Comparison of ENCODE assay signal across 25 cellular contexts in the genomic region with DNA sequence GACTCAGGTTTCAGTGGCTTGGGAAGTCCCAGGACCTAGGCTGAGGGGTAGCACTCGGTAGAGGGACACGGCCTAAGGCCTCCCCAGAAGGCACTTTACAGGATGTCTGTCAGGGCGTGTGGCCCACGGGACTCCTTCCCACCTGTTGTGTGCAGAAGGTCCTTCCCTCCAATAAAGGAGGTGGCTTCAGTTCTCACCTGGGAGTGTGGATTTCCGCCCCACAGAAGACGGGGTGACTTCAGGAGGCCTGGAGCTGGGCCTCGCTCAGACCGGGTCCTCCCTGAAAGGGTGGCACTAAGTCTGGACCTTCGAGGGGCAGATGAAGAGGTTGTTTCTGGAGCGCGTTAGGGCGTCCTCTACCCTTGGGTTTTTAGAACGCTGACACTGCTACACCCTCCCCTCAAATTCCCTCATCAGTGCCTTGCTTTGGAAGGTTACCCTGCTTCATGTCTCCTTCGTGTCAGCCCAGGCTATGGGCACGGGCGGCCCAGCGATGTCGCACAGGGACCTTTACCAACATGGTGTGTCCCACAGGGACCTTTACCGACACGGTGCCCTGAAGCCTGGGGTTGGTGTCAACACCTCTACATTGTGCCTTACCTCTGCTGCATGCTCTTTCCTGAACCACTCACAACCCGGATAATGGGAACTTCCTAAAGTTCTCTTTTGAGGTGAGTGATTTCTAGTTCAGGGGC. TPM values are rescaled to one million over a fixed set of nuclear protein-coding genes. Genes with fewer than 3 reads are reported as not detected.
DNase-seq lines count a peak whose midpoint lies in the region; ATAC-seq, FAIRE-seq and TF ChIP-seq lines count a peak whose summit lies in the region.
"Had no signal": no experiment of that assay in that cellular context is flagged by ENCODE, and none has a peak within 500 bp of the region (broad histone marks: within the 10 kb centered on the region; RNA-seq: fewer than 3 reads in every experiment).

No MANE protein-coding gene starts in this region.

- H3K27me3 Mint-ChIP-seq in CD14-positive monocyte (ENCODE audit: low read depth in 3 of 3): peaks cover 31 to 43% (median 35%) of the 10 kb centered on the region in 3 donors
- peaks cover 46 to 55% of the 10 kb centered on the region in 2 donors for H3K27me3 Mint-ChIP-seq in natural killer cell treated with Interleukin-12 subunit alpha and Interleukin-12 subunit beta and Interleukin-15 and Interleukin-18, amount 100 ng/mL, for 72 hours

- H3K4me3 Mint-ChIP-seq in CD14-positive monocyte: no peak overlapping the region
- H3K4me3 Mint-ChIP-seq in natural killer cell treated with Interleukin-12 subunit alpha and Interleukin-12 subunit beta and Interleukin-15 and Interleukin-18, amount 100 ng/mL, for 72 hours: no peak overlapping the region
- H3K4me3 Mint-ChIP-seq: B cell; CD4-positive, alpha-beta T cell; GM23338; H9 had no signal

- H3K4me3 ChIP-seq in spleen: no peak overlapping the region
- H3K4me3 ChIP-seq: BLaER1, GM23338 had no signal

- no peak overlapping the region for H3K27ac ChIP-seq in spleen
- H3K27ac ChIP-seq: 22Rv1, BLaER1, C4-2B had no signal

- no peak overlapping the region for H3K27ac Mint-ChIP-seq in CD14-positive monocyte
- H3K27ac Mint-ChIP-seq in natural killer cell treated with Interleukin-12 subunit alpha and Interleukin-12 subunit beta and Interleukin-15 and Interleukin-18, amount 100 ng/mL, for 72 hours: no peak overlapping the region
- H3K27ac Mint-ChIP-seq: B cell; CD4-positive, alpha-beta T cell; GM23338; H9 had no signal

- ATAC-seq in esophagus mucosa (peak; percentile 14), HG02981 (IDR thresholded peaks at IDR 0.05; ENCODE audit: unreplicated experiment) (no peak)
- ATAC-seq in natural killer cell treated with Interleukin-12 subunit alpha and Interleukin-12 subunit beta and Interleukin-15 and Interleukin-18, amount 100 ng/mL, for 72 hours: no peak
- ATAC-seq: GM23338, HCT116 had no signal

- WGBS in spleen, 5 donors: 85 to 93% (median 90%) methylated on average over 18 to 21 of the region's 21 CpGs

- peaks cover 0 to 16% (median 9%) of the 10 kb centered on the region in 6 donors for H3K4me1 ChIP-seq in spleen

- TF ChIP-seq CTCF in CD14-positive monocyte (IDR thresholded peaks at IDR 0.05) (no peak), spleen (IDR thresholded peaks at IDR 0.05 in 8 of 11, conservative IDR thresholded peaks at IDR 0.05 in 3 of 11) (no peak)

- no peaks in the 10 kb centered on the region for H3K9me3 ChIP-seq in spleen
- H3K9me3 ChIP-seq: BLaER1 had no signal

- no peak for TF ChIP-seq POLR2A in spleen (IDR thresholded peaks at IDR 0.05)
- TF ChIP-seq POLR2A in GM12891 (IDR thresholded peaks at IDR 0.05; ENCODE audit: low read depth, low read length): no peak

- no peaks in the 10 kb centered on the region for H3K36me3 ChIP-seq in spleen
- H3K36me3 ChIP-seq: BLaER1 had no signal

- peak; percentile 9 for DNase-seq in CD14-positive monocyte (ENCODE audit: low spot score)
- peak; percentile 59 for DNase-seq in natural killer cell treated with Interleukin-12 subunit alpha and Interleukin-12 subunit beta and Interleukin-15 and Interleukin-18, amount 100 ng/mL, for 72 hours (ENCODE audit: low spot score)
- peak; percentile 50 for DNase-seq in spleen
- no peak for DNase-seq in SHP77 treated with DMSO at 0.1 percent for 48 hours (lab: John Stamatoyannopoulos, UW)
- no peak for DNase-seq in GM12891 (ENCODE audit: insufficient read length, low spot score)
- DNase-seq: Calu3; CD4-positive, alpha-beta T cell; COR-L47; DMS53; DMS79 treated with DMSO at 0.1 percent for 48 hours; GF-D8; H9 had no signal

- peaks cover 30 to 56% of the 10 kb centered on the region in 2 donors for H3K36me3 Mint-ChIP-seq in CD14-positive monocyte
- no peaks in the 10 kb centered on the region for H3K36me3 Mint-ChIP-seq in natural killer cell treated with Interleukin-12 subunit alpha and Interleukin-12 subunit beta and Interleukin-15 and Interleukin-18, amount 100 ng/mL, for 72 hours

- H3K9me3 Mint-ChIP-seq in CD14-positive monocyte: peaks cover 0 to 5% (median under 1%) of the 10 kb centered on the region in 7 donors
- no peaks in the 10 kb centered on the region for H3K9me3 Mint-ChIP-seq in natural killer cell treated with Interleukin-12 subunit alpha and Interleukin-12 subunit beta and Interleukin-15 and Interleukin-18, amount 100 ng/mL, for 72 hours
- H3K9me3 Mint-ChIP-seq: CD4-positive, alpha-beta T cell; H9 had no signal

- intact Hi-C loops in CD14-positive monocyte (cut with micrococcal nuclease) (no loop called here), spleen (cut with DNase I; ENCODE audit: low total_unique reads) (no loop called here)

- no peak for FAIRE-seq in GM12891 (lab: Jason Lieb, UNC)
- FAIRE-seq: A204.1, GM19239 had no signal

- H3K27me3 ChIP-seq in spleen (replicated peaks in 1 of 7): peaks cover 0 to 82% (median 24%) of the 10 kb centered on the region in 7 donors
- H3K27me3 ChIP-seq: BLaER1 had no signal

- peaks cover 19% of the 10 kb centered on the region for H3K4me1 Mint-ChIP-seq in CD14-positive monocyte
- H3K4me1 Mint-ChIP-seq in natural killer cell treated with Interleukin-12 subunit alpha and Interleukin-12 subunit beta and Interleukin-15 and Interleukin-18, amount 100 ng/mL, for 72 hours (ENCODE audit: low read depth in 2 of 2): peaks cover 2 to 6% of the 10 kb centered on the region in 2 donors
- H3K4me1 Mint-ChIP-seq: B cell had no signal

TF ChIP-seq in GM12891, 5 proteins besides CTCF, POLR2A, EP300 and RAD21:
- no peak for TF ChIP-seq SPI1 (IDR thresholded peaks at IDR 0.05; ENCODE audit: low read depth, low read length)
- TF ChIP-seq POLR2AphosphoS5 (IDR thresholded peaks at IDR 0.05; ENCODE audit: low read depth, low read length): no peak
- no peak for TF ChIP-seq POU2F2 (IDR thresholded peaks at IDR 0.05; ENCODE audit: low read depth, low read length)
- no peak for TF ChIP-seq TAF1 (IDR thresholded peaks at IDR 0.05; ENCODE audit: low read depth, low read length)
- no peak for TF ChIP-seq PAX5 (IDR thresholded peaks at IDR 0.05; ENCODE audit: insufficient read depth, low read length, severe bottlenecking)

RNA-seq across cellular contexts. Expression of a gene that starts 7.1 kb away (rescaled TPM):
- polyA plus RNA-seq in CD14-positive monocyte (1 to 10 TPM; 5.7 to 8.0 TPM), spleen (1 to 10 TPM in 1 of 3 donors, under 1 TPM in 2; 0.35 to 1.2 (median 0.50) TPM)
- total RNA-seq in esophagus mucosa (0.12 TPM), spleen (1 to 10 TPM in 6 of 7 donors, under 1 TPM in 1; 0.91 to 3.1 (median 2.7) TPM)
- total RNA-seq in natural killer cell treated with Interleukin-12 subunit alpha and Interleukin-12 subunit beta and Interleukin-15 and Interleukin-18, amount 100 ng/mL, for 72 hours: under 1 TPM in 1 of 2 donors, not detected in 1; 0.11 TPM
- polyA plus RNA-seq in GM12891 (2012; ENCODE audit: low read depth, missing spikeins): 0.49 TPM
- total RNA-seq: B cell; CD4-positive, alpha-beta T cell; G401 had no signal
- polyA plus RNA-seq: GM23338 had no signal

RNA-seq across cellular contexts. Expression of a gene that starts 55.7 kb away (rescaled TPM):
- polyA plus RNA-seq in CD14-positive monocyte (not detected), spleen (under 1 TPM; 0.22 to 0.39 (median 0.24) TPM)
- total RNA-seq in esophagus mucosa (not detected), spleen (1 to 10 TPM in 1 of 7 donors, under 1 TPM in 1, not detected in 5; 0.30 to 1.7 TPM)
- 1 to 10 TPM in 1 of 2 donors, under 1 TPM in 1; 0.92 to 1.9 TPM for total RNA-seq in natural killer cell treated with Interleukin-12 subunit alpha and Interleukin-12 subunit beta and Interleukin-15 and Interleukin-18, amount 100 ng/mL, for 72 hours
- polyA plus RNA-seq in GM12891 (2012; ENCODE audit: low read depth, missing spikeins): 1.2 TPM
- total RNA-seq: Daoy, G401, GM23338, H9 had no signal
- polyA plus RNA-seq: AG04450, GM23338 had no signal

Comparison
In these comparisons a context has a peak if more than half of its experiments do, and no peak if none do; other contexts are left out.
1. DNase-seq: peak in CD14-positive monocyte (single experiment), natural killer cell treated with Interleukin-12 subunit alpha and Interleukin-12 subunit beta and Interleukin-15 and Interleukin-18, amount 100 ng/mL, for 72 hours (single experiment) and spleen (single experiment); none in SHP77 treated with DMSO at 0.1 percent for 48 hours (single experiment) and GM12891 (single experiment).